Comparison of ENCODE assay signal across 20 cellular contexts in genomic region chr9:114314256-114314867, GRCh38. TPM values are rescaled to one million over a fixed set of nuclear protein-coding genes. Genes with fewer than 3 reads are reported as not detected.
A peak's percentile ranks its signal among the peaks of the same experiment; 100 is the strongest.
DNase-seq lines count a peak whose midpoint lies in the region; ATAC-seq and TF ChIP-seq lines count a peak whose summit lies in the region.
"Had no signal": no experiment of that assay in that cellular context is flagged by ENCODE, and none has a peak within 500 bp of the region (broad histone marks: within the 10 kb centered on the region; RNA-seq: fewer than 3 reads in every experiment).

No MANE protein-coding gene starts in this region.

- no peak for TF ChIP-seq POLR2A in testis (IDR thresholded peaks at IDR 0.05)

- no peak overlapping the region for H3K4me3 Mint-ChIP-seq in activated T-cell treated with anti-CD3 and anti-CD28 coated beads, Interleukin-2, amount 50 U/mL, for 72 hours
- H3K4me3 Mint-ChIP-seq: CD14-positive monocyte had no signal

- H3K36me3 ChIP-seq in WERI-Rb-1 (peaks cover 19% of the 10 kb centered on the region), testis (ENCODE audit: low read depth, missing control alignments) (no peaks in the 10 kb centered on the region)

- H3K27me3 Mint-ChIP-seq in activated T-cell treated with anti-CD3 and anti-CD28 coated beads, Interleukin-2, amount 50 U/mL, for 72 hours (ENCODE audit: low read depth): peaks cover 4% of the 10 kb centered on the region

- intact Hi-C loops in testis (cut with DNase I; ENCODE audit: low total_unique reads): no loop called here

- TF ChIP-seq CTCF in WERI-Rb-1 (IDR thresholded peaks at IDR 0.05; ENCODE audit: low read depth, low read length) (no peak), testis (IDR thresholded peaks at IDR 0.05) (no peak)

- no peaks in the 10 kb centered on the region for H3K9me3 Mint-ChIP-seq in activated T-cell treated with anti-CD3 and anti-CD28 coated beads, Interleukin-2, amount 50 U/mL, for 72 hours

- no peaks in the 10 kb centered on the region for H3K36me3 Mint-ChIP-seq in activated T-cell treated with anti-CD3 and anti-CD28 coated beads, Interleukin-2, amount 50 U/mL, for 72 hours (ENCODE audit: insufficient read depth in 2 of 2)
- H3K36me3 Mint-ChIP-seq: CD14-positive monocyte had no signal

- no peaks in the 10 kb centered on the region for H3K27me3 ChIP-seq in WERI-Rb-1 (ENCODE audit: insufficient read depth, low read depth, severe bottlenecking)
- H3K27me3 ChIP-seq in testis: no peaks in the 10 kb centered on the region
- H3K27me3 ChIP-seq: SJCRH30 had no signal

- no peak for DNase-seq in activated T-cell treated with anti-CD3 and anti-CD28 coated beads, Interleukin-2, amount 50 U/mL, for 72 hours
- no peak for DNase-seq in activated T-cell treated with anti-CD3 and anti-CD28 coated beads for 4 hours
- peak; percentile 5 for DNase-seq in WERI-Rb-1
- DNase-seq in islet precursor cell: peak; percentile 32
- peak; percentile 6 for DNase-seq in testis
- DNase-seq in stimulated activated CD4-positive, alpha-beta T cell treated with anti-CD3 and anti-CD28 coated beads, Interleukin-2, amount 100 ng/mL, for 48 hours: no peak
- DNase-seq in HuH-7.5 (ENCODE audit: low spot score): no peak
- DNase-seq in NCI-H2107 treated with DMSO at 0.1 percent for 48 hours (lab: John Stamatoyannopoulos, UW; ENCODE audit: unreplicated experiment): no peak
- DNase-seq: activated CD4-positive, alpha-beta T cell treated with anti-CD3 and anti-CD28 coated beads, Interleukin-2, amount 50 U/mL, for 4 hours; heart right ventricle; NCI-H1417; OCI-M1; SJCRH30; stimulated activated CD4-positive, alpha-beta T cell treated with anti-CD3 and anti-CD28 coated beads, Interleukin-1b, Interleukin-23, amount 100 ng/mL, for 48 hours had no signal

- no peak for ATAC-seq in activated T-cell treated with anti-CD3 and anti-CD28 coated beads, Interleukin-2, amount 50 U/mL, for 72 hours (replicated peaks in 1 of 2)

- H3K27ac ChIP-seq in WERI-Rb-1 (no peak overlapping the region), testis (no peak overlapping the region)
- H3K27ac ChIP-seq: heart right ventricle, SJCRH30 had no signal

- H3K4me3 ChIP-seq in WERI-Rb-1 (ENCODE audit: low read depth, low read length): no peak overlapping the region
- no peak overlapping the region for H3K4me3 ChIP-seq in testis
- H3K4me3 ChIP-seq: heart right ventricle, SJCRH30 had no signal

- WGBS in testis, 2 donors: 79 to 81% methylated on average over 5 to 7 of the region's 7 CpGs

- peaks cover 19% of the 10 kb centered on the region for H3K4me1 Mint-ChIP-seq in activated T-cell treated with anti-CD3 and anti-CD28 coated beads, Interleukin-2, amount 50 U/mL, for 72 hours (ENCODE audit: low read depth)

- H3K4me1 ChIP-seq in testis: no peaks in the 10 kb centered on the region
- H3K4me1 ChIP-seq: SJCRH30 had no signal

- H3K9me3 ChIP-seq in WERI-Rb-1 (ENCODE audit: severe bottlenecking) (peaks cover 5% of the 10 kb centered on the region), testis (no peaks in the 10 kb centered on the region)
- H3K9me3 ChIP-seq: SJCRH30 had no signal

- H3K27ac Mint-ChIP-seq in activated T-cell treated with anti-CD3 and anti-CD28 coated beads, Interleukin-2, amount 50 U/mL, for 72 hours: peak overlapping the region; percentile 10

RNA-seq across cellular contexts. Expression of gene ORM1, which starts 8.5 kb away (rescaled TPM):
- not detected for total RNA-seq in activated T-cell treated with anti-CD3 and anti-CD28 coated beads, Interleukin-2, amount 50 U/mL, for 72 hours
- total RNA-seq in testis: not detected
- polyA plus RNA-seq in testis (ENCODE audit: insufficient read depth, low read depth, low replicate concordance): 1.6 TPM
- total RNA-seq: H7; lung microvascular endothelial cell; myocyte; osteoblast; SJCRH30; T-helper 1 cell treated with Interleukin-12 subunit alpha and Interleukin-12 subunit beta and Interleukin-4 antibody, amounts not matched to agents 30 ng/mL and 1 ng/mL, for 36 hours had no signal

RNA-seq across cellular contexts. Expression of gene ORM2, which starts 15.3 kb away (rescaled TPM):
- not detected for total RNA-seq in activated T-cell treated with anti-CD3 and anti-CD28 coated beads, Interleukin-2, amount 50 U/mL, for 72 hours
- under 1 TPM in 1 of 2 donors, not detected in 1; 0.56 TPM for total RNA-seq in testis
- 2.3 TPM for polyA plus RNA-seq in testis (ENCODE audit: insufficient read depth, low read depth, low replicate concordance)
- total RNA-seq: heart right ventricle; lung microvascular endothelial cell; myocyte; osteoblast; SJCRH30; T-helper 1 cell treated with Interleukin-12 subunit alpha and Interleukin-12 subunit beta and Interleukin-4 antibody, amounts not matched to agents 30 ng/mL and 1 ng/mL, for 36 hours had no signal

Comparison
In these comparisons a context has a peak if more than half of its experiments do, and no peak if none do; other contexts are left out.
1. DNase-seq: peak in WERI-Rb-1 (single experiment), islet precursor cell (single experiment) and testis (single experiment); none in activated T-cell treated with anti-CD3 and anti-CD28 coated beads, Interleukin-2, amount 50 U/mL, for 72 hours (0 of 2), activated T-cell treated with anti-CD3 and anti-CD28 coated beads for 4 hours (single experiment), stimulated activated CD4-positive, alpha-beta T cell treated with anti-CD3 and anti-CD28 coated beads, Interleukin-2, amount 100 ng/mL, for 48 hours (0 of 2), HuH-7.5 (single experiment) and NCI-H2107 treated with DMSO at 0.1 percent for 48 hours (single experiment).